ENCODE assay signal across 8 cellular contexts in genomic region chr18:57581301-57581934, GRCh38. TPM values are rescaled to one million over a fixed set of nuclear protein-coding genes. Genes with fewer than 3 reads are reported as not detected.
DNase-seq lines count a peak whose midpoint lies in the region; ATAC-seq and TF ChIP-seq lines count a peak whose summit lies in the region.

No MANE protein-coding gene starts in this region.

- H3K36me3 Mint-ChIP-seq in dendritic cell treated with granulocyte-macrophage colony-stimulating factor and Interleukin-4, amounts not matched to agents 40 ng/mL and 50 ng/mL, for 4 days (ENCODE audit: low read depth), result peaks cover 51% of the 10 kb centered on the region

- ATAC-seq in GM21360 (IDR thresholded peaks at IDR 0.05; ENCODE audit: unreplicated experiment) (peak; percentile 80), HG03460 (IDR thresholded peaks at IDR 0.05; ENCODE audit: unreplicated experiment) (peak; percentile 84)

- no peaks in the 10 kb centered on the region for H3K36me3 ChIP-seq in uterus

- H3K27me3 ChIP-seq in uterus, result no peaks in the 10 kb centered on the region

- peak overlapping the region; percentile 45 for H3K4me3 Mint-ChIP-seq in dendritic cell treated with granulocyte-macrophage colony-stimulating factor and Interleukin-4, amounts not matched to agents 40 ng/mL and 50 ng/mL, for 4 days

- POLR2A ChIA-PET in GM10248 (lab: Yijun Ruan, JAX), result no interaction called here

- peak; percentile 54 for DNase-seq in GM10248 (ENCODE audit: extremely low spot score)
- DNase-seq in uterus, result no peak
- no peak for DNase-seq in amniotic stem cell (lab: John Stamatoyannopoulos, UW)
- no peak for DNase-seq in activated CD8-positive, alpha-beta memory T cell treated with anti-CD3 and anti-CD28 coated beads, Interleukin-2, amount 50 U/mL, for 48 hours
- no peak for DNase-seq in NCI-H1417 treated with DMSO at 0.1 percent for 48 hours (lab: John Stamatoyannopoulos, UW)

- H3K4me3 ChIP-seq in uterus, result no peak overlapping the region

- H3K27ac ChIP-seq in uterus, result no peak overlapping the region

- H3K4me1 Mint-ChIP-seq in dendritic cell treated with granulocyte-macrophage colony-stimulating factor and Interleukin-4, amounts not matched to agents 40 ng/mL and 50 ng/mL, for 4 days (ENCODE audit: low read depth), result peaks cover 41% of the 10 kb centered on the region

- no peak for TF ChIP-seq POLR2A in uterus (IDR thresholded peaks at IDR 0.05)

- CTCF ChIA-PET in GM10248 (lab: Yijun Ruan, JAX), result interaction anchor here (0.8 to 2.5 kb wide), 3 partner anchors 10 to 23 kb away, joined by 3 to 16 read pairs (median 4); no protein-coding TSS in a partner anchor

- H3K9me3 Mint-ChIP-seq in dendritic cell treated with granulocyte-macrophage colony-stimulating factor and Interleukin-4, amounts not matched to agents 40 ng/mL and 50 ng/mL, for 4 days, result no peaks in the 10 kb centered on the region

- H3K27me3 Mint-ChIP-seq in dendritic cell treated with granulocyte-macrophage colony-stimulating factor and Interleukin-4, amounts not matched to agents 40 ng/mL and 50 ng/mL, for 4 days, result no peaks in the 10 kb centered on the region

- intact Hi-C loops in dendritic cell treated with granulocyte-macrophage colony-stimulating factor and Interleukin-4, amounts not matched to agents 40 ng/mL and 50 ng/mL, for 4 days (cut with micrococcal nuclease), result no loop called here
- intact Hi-C loops in uterus (cut with DNase I; ENCODE audit: low total_unique reads), result no loop called here

- H3K9me3 ChIP-seq in uterus, result no peaks in the 10 kb centered on the region

- H3K4me1 ChIP-seq in uterus, result peaks cover 0 to 6% of the 10 kb centered on the region in 2 donors

- H3K27ac Mint-ChIP-seq in dendritic cell treated with granulocyte-macrophage colony-stimulating factor and Interleukin-4, amounts not matched to agents 40 ng/mL and 50 ng/mL, for 4 days, result peak overlapping the region; percentile 74

- TF ChIP-seq CTCF in GM10248 (IDR thresholded peaks at IDR 0.05; ENCODE audit: control extremely low read depth, extremely low read depth, low read depth, missing control alignments) (no peak), uterus (IDR thresholded peaks at IDR 0.05) (no peak)

RNA-seq across cellular contexts. Expression of gene FECH, which starts 5.1 kb away (rescaled TPM):
- total RNA-seq in uterus, result 100 to 1,000 TPM in 1 of 4 donors, 10 to 100 TPM in 3; 20.3 to 137 (median 30.7) TPM

RNA-seq across cellular contexts. Expression of gene NARS1, which starts 40.2 kb away (rescaled TPM):
- 100 to 1,000 TPM in 1 of 4 donors, 10 to 100 TPM in 3; 44.7 to 110 (median 60.3) TPM for total RNA-seq in uterus
